26 cellular contexts compared by ENCODE assay signal in genomic region chr4:99966692-99967091, GRCh38. TPM values are rescaled to one million over a fixed set of nuclear protein-coding genes. Genes with fewer than 3 reads are reported as not detected.
DNase-seq lines count a peak whose midpoint lies in the region; ATAC-seq, FAIRE-seq and TF ChIP-seq lines count a peak whose summit lies in the region.
"Had no signal": no experiment of that assay in that cellular context is flagged by ENCODE, and none has a peak within 500 bp of the region (broad histone marks: within the 10 kb centered on the region; RNA-seq: fewer than 3 reads in every experiment).

No MANE protein-coding gene starts in this region.

- no peak overlapping the region for H4K91ac ChIP-seq in mesenchymal stem cell (ENCODE audit: low read length)

- no peak overlapping the region for H2AK5ac ChIP-seq in mesenchymal stem cell (ENCODE audit: low read length, severe bottlenecking)

- H3K18ac ChIP-seq in mesenchymal stem cell (ENCODE audit: low read depth in 1 of 2, low read length in 2 of 2), result no peak overlapping the region

- H3K27ac Mint-ChIP-seq in HFFc6, result peak overlapping the region; percentile 13

- no peak overlapping the region for H3K9ac ChIP-seq in mesenchymal stem cell (ENCODE audit: low read length)
- H3K9ac ChIP-seq: BLaER1 had no signal

- H2BK5ac ChIP-seq in mesenchymal stem cell (ENCODE audit: low read depth, low read length, poor library complexity, severe bottlenecking), result no peak overlapping the region

- no peaks in the 10 kb centered on the region for H3K9me3 ChIP-seq in mesenchymal stem cell (ENCODE audit: control insufficient read depth, low read length)
- H3K9me3 ChIP-seq: BLaER1, Caco-2, SJSA1 had no signal

- H3K23ac ChIP-seq in mesenchymal stem cell (ENCODE audit: low read length in 2 of 2), result no peak overlapping the region

- H3K4ac ChIP-seq in mesenchymal stem cell (ENCODE audit: low read depth in 1 of 2, low read length in 2 of 2), result no peak overlapping the region

- no peak overlapping the region for H2BK12ac ChIP-seq in mesenchymal stem cell (ENCODE audit: low read length in 2 of 2)

- ATAC-seq in HG02973 (IDR thresholded peaks at IDR 0.05; ENCODE audit: unreplicated experiment), result no peak
- ATAC-seq: K562, Right ventricle myocardium inferior had no signal

- no peak overlapping the region for H2BK15ac ChIP-seq in mesenchymal stem cell (ENCODE audit: low read depth, poor library complexity, severe bottlenecking)

- WGBS in mesenchymal stem cell, result no CpG with 5 or more reads among the region's 3 CpGs

- no peak overlapping the region for H3K4me3 ChIP-seq in mesenchymal stem cell (ENCODE audit: insufficient read depth in 1 of 2, low read depth in 1 of 2, low read length in 2 of 2)
- H3K4me3 ChIP-seq: BLaER1, K562, SJSA1 had no signal

- peak; percentile 33 for DNase-seq in EL
- DNase-seq in HFFc6, result peak; percentile 21
- peak; percentile 68 for DNase-seq in mesenchymal stem cell
- DNase-seq in MV-4-11 (lab: John Stamatoyannopoulos, UW), result no peak
- DNase-seq in HTR-8/SVneo (ENCODE audit: insufficient read length, low spot score), result no peak
- no peak for DNase-seq in stimulated activated naive CD4-positive, alpha-beta T cell treated with Interleukin-2 at 50 U/mL for 16 hours (lab: John Stamatoyannopoulos, UW)
- DNase-seq: Caco-2; CD4-positive, alpha-beta memory T cell; DMS 273 treated with DMSO at 0.1 percent for 48 hours; DMS79 treated with DMSO at 0.1 percent for 48 hours; GDM1; NCI-H1105 treated with DMSO at 0.1 percent for 48 hours; NCI-H2081 treated with DMSO at 0.1 percent for 48 hours; NCI-H2171 treated with DMSO at 0.1 percent for 48 hours; NCI-H446; NCI-H526; OCI-M1 had no signal

- no peaks in the 10 kb centered on the region for H3K9me3 Mint-ChIP-seq in HFFc6

- peak overlapping the region; percentile 47 for H3K4me3 Mint-ChIP-seq in HFFc6

- FAIRE-seq in endometrium (lab: Jason Lieb, UNC) (peak; percentile 94), HTR-8/SVneo (lab: Jason Lieb, UNC) (no peak)
- FAIRE-seq: GM18507, H1, K562, RCC 7860 had no signal

- no peak for TF ChIP-seq CTCF in HFFc6 (IDR thresholded peaks at IDR 0.05)

- H3K27me3 ChIP-seq in mesenchymal stem cell (ENCODE audit: control insufficient read depth in 1 of 2, insufficient read depth in 1 of 2, low read length in 2 of 2), result no peaks in the 10 kb centered on the region
- H3K27me3 ChIP-seq: BLaER1, SJSA1 had no signal

- no peak overlapping the region for H2AFZ ChIP-seq in mesenchymal stem cell (ENCODE audit: low read depth, low read length)

- H3K27ac ChIP-seq in mesenchymal stem cell (ENCODE audit: low read length, poor library complexity, severe bottlenecking), result no peak overlapping the region
- H3K27ac ChIP-seq: BLaER1, SJSA1 had no signal

- no peak overlapping the region for H4K8ac ChIP-seq in mesenchymal stem cell (ENCODE audit: low read length)

- no peak overlapping the region for H3K14ac ChIP-seq in mesenchymal stem cell (ENCODE audit: low read length in 2 of 2)

- no peaks in the 10 kb centered on the region for H3K79me1 ChIP-seq in mesenchymal stem cell (replicated peaks; ENCODE audit: low read length, poor library complexity, severe bottlenecking)

- no peaks in the 10 kb centered on the region for H3K4me1 ChIP-seq in mesenchymal stem cell (ENCODE audit: control insufficient read depth, insufficient read depth, low read depth, low read length)
- H3K4me1 ChIP-seq: BLaER1, Caco-2 had no signal

- no peak overlapping the region for H3K4me2 ChIP-seq in mesenchymal stem cell (ENCODE audit: low read length, poor library complexity, severe bottlenecking)
- H3K4me2 ChIP-seq: BLaER1 had no signal

- no peaks in the 10 kb centered on the region; the same call in 1 of the 2 replicates for H3K27me3 Mint-ChIP-seq in HFFc6 (ENCODE audit: insufficient read depth)

- peaks cover 0 to 2% of the 10 kb centered on the region in 2 experiments for H3K36me3 ChIP-seq in mesenchymal stem cell (ENCODE audit: control insufficient read depth in 1 of 2, insufficient read depth in 2 of 2, low read depth in 1 of 2, low read length in 2 of 2)
- H3K36me3 ChIP-seq: BLaER1, SJSA1 had no signal

- H3K4me1 Mint-ChIP-seq in HFFc6 (ENCODE audit: low read depth), result peaks cover 56% of the 10 kb centered on the region

- H3K36me3 Mint-ChIP-seq in HFFc6 (ENCODE audit: low read depth), result no peaks in the 10 kb centered on the region
- H3K36me3 Mint-ChIP-seq: CD4-positive, alpha-beta memory T cell had no signal

- H2BK120ac ChIP-seq in mesenchymal stem cell (ENCODE audit: low read depth, low read length), result no peak overlapping the region

RNA-seq across cellular contexts. Expression of gene H2AZ1, which starts 16.6 kb away (rescaled TPM):
- total RNA-seq in HFFc6 (2021; fragmentation: NEBNext Ultra II Directional; extraction: Animal tissue kit (Norgen Biotek cat#: 25700)), result 100 to 1,000 TPM; 430 to 691 (median 565) TPM
- 266 TPM for polyA plus RNA-seq in mesenchymal stem cell (2013, experiment 1 of 2)
- polyA plus RNA-seq in mesenchymal stem cell (2013, experiment 2 of 2), result 271 TPM

RNA-seq across cellular contexts. Expression of gene DNAJB14, which starts 20.3 kb away (rescaled TPM):
- total RNA-seq in HFFc6 (2021; fragmentation: NEBNext Ultra II Directional; extraction: Animal tissue kit (Norgen Biotek cat#: 25700)), result 10 to 100 TPM; 54.1 to 72.8 (median 57.8) TPM
- polyA plus RNA-seq in mesenchymal stem cell (2013, experiment 1 of 2), result 31.4 TPM
- polyA plus RNA-seq in mesenchymal stem cell (2013, experiment 2 of 2), result 32.4 TPM

Comparison
In these comparisons a context has a peak if more than half of its experiments do, and no peak if none do; other contexts are left out.
1. DNase-seq: peak in EL (single experiment), HFFc6 (single experiment) and mesenchymal stem cell (single experiment); none in MV-4-11 (single experiment), HTR-8/SVneo (single experiment) and stimulated activated naive CD4-positive, alpha-beta T cell treated with Interleukin-2 at 50 U/mL for 16 hours (single experiment).